Comparison of ENCODE assay signal across 17 cellular contexts in genomic region chr20:1417790-1418189, GRCh38.
"Had no signal": no experiment of that assay in that cellular context is flagged by ENCODE, and none has a peak within 500 bp of the region (broad histone marks: within the 10 kb centered on the region; RNA-seq: fewer than 3 reads in every experiment).

No MANE protein-coding gene starts in this region.

- DNase-seq: activated CD4-positive, alpha-beta memory T cell treated with anti-CD3 and anti-CD28 coated beads, Interleukin-2, amount 10 ng/mL, durations not matched to agents 7 days and 5 days; activated CD4-positive, alpha-beta T cell treated with anti-CD3 and anti-CD28 coated beads for 48 hours; activated CD4-positive, CD25-positive, alpha-beta regulatory T cell; activated naive CD4-positive, alpha-beta T cell treated with anti-CD3 and anti-CD28 coated beads for 36 hours; activated T-cell treated with anti-CD3 and anti-CD28 coated beads, Interleukin-2, amount 50 U/mL, for 24 hours; anterior cingulate cortex; cortex of kidney; heart right ventricle; left ventricle myocardium inferior; naive thymus-derived CD8-positive, alpha-beta T cell; posterior cingulate gyrus; stimulated activated CD4-positive, alpha-beta T cell treated with anti-CD3 and anti-CD28 coated beads, Interleukin-2, amount 100 ng/mL, for 24 hours; stimulated activated naive CD4-positive, alpha-beta T cell treated with Interleukin-2 at 50 U/mL for 16 hours; thyroid gland; uterus had no signal

- H3K4me3 ChIP-seq: heart right ventricle, left ventricle myocardium inferior, thyroid gland, uterus had no signal

- H3K36me3 ChIP-seq: heart right ventricle, left ventricle myocardium inferior, neutrophil, thyroid gland, uterus had no signal

- H3K27me3 ChIP-seq: thyroid gland, uterus had no signal

- H3K4me1 ChIP-seq: left ventricle myocardium inferior, thyroid gland, uterus had no signal

- H3K9me3 ChIP-seq: neutrophil, thyroid gland, uterus had no signal

- FAIRE-seq: endometrium had no signal

- ATAC-seq: naive thymus-derived CD8-positive, alpha-beta T cell had no signal

- H3K27ac ChIP-seq: heart right ventricle, left ventricle myocardium inferior, neutrophil, thyroid gland, uterus had no signal
